ENCODE assay signal across 8 cellular contexts in the genomic region with DNA sequence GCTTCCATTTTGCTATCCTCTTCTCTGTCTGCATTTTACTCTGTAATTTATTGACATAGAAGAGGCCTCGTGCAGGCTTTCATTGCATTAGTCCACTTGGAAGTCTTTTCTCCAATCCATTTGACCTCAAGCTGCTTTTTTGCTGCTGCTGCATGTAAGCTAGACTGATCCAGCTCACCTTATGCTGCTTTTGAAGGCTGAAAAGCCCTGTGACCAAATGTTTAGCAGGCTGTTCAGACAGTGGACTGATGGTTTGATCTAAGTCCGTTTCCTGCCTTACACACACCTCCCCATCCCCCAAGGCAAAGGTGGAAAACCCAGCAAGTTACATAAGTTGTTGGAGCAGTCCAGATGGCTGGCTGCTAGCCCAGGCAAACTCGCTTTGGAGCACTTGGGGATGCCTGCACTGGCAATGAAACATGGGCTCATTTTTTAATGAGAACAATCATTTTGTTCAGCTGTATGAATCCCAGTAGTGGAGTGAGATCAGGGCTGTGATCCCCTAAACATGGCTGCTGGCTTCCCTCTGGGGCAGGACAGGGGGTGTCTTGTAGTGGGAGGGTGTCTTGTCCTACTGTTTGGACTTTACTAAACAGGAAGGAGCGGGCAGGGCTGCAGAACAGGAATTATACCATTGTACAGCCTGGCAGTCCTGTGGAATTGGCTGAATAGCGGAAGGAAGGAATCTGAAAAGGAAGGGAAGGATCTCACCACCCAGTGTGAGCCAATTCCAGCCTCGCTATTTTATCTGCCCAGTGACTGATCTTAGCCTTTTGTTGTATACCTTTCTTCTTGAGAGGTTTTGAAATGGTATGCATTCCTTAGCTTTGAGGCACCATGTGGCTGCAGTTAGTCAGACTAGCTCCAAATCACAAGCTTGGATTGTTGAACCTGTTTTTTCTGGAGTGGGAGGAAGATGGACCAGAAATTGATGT.
DNase-seq lines count a peak whose midpoint lies in the region; ATAC-seq, FAIRE-seq and TF ChIP-seq lines count a peak whose summit lies in the region.

No MANE protein-coding gene starts in this region.

- H3K36me3 ChIP-seq in pancreas, result no peaks in the 10 kb centered on the region

- peaks cover 9% of the 10 kb centered on the region for H3K36me3 Mint-ChIP-seq in stimulated activated naive CD8-positive, alpha-beta T cell treated with anti-CD3 and anti-CD28 coated beads, Interleukin-15, Interleukin-2, amounts not matched to agents 100 ng/mL and 50 ng/mL, for 24 hours (ENCODE audit: low read depth)
- H3K36me3 Mint-ChIP-seq in activated naive CD8-positive, alpha-beta T cell treated with anti-CD3 and anti-CD28 coated beads for 36 hours, result peaks cover 33% of the 10 kb centered on the region

- intact Hi-C loops in head of caudate nucleus (cut with DNase I) (no loop called here), pancreas (cut with DNase I) (no loop called here)

- FAIRE-seq in pancreas (lab: Jason Lieb, UNC), result no peak

- H3K27ac Mint-ChIP-seq in stimulated activated naive CD8-positive, alpha-beta T cell treated with anti-CD3 and anti-CD28 coated beads, Interleukin-15, Interleukin-2, amounts not matched to agents 100 ng/mL and 50 ng/mL, for 24 hours, result peak overlapping the region; percentile 38
- H3K27ac Mint-ChIP-seq in activated naive CD8-positive, alpha-beta T cell treated with anti-CD3 and anti-CD28 coated beads for 36 hours, result peak overlapping the region; percentile 77

- DNase-seq in stimulated activated naive CD8-positive, alpha-beta T cell treated with anti-CD3 and anti-CD28 coated beads, Interleukin-15, Interleukin-2, amounts not matched to agents 100 U/mL and 50 U/mL, for 24 hours, result no peak
- no peak for DNase-seq in activated naive CD8-positive, alpha-beta T cell treated with anti-CD3 and anti-CD28 coated beads for 36 hours
- DNase-seq in head of caudate nucleus (peak in 37 of 42 donors; percentile 26 to 80 (median 55)), pancreas (peak; percentile 79 to 90 (median 88))

- peaks cover 56% of the 10 kb centered on the region for H3K4me1 Mint-ChIP-seq in stimulated activated naive CD8-positive, alpha-beta T cell treated with anti-CD3 and anti-CD28 coated beads, Interleukin-15, Interleukin-2, amounts not matched to agents 100 ng/mL and 50 ng/mL, for 24 hours (ENCODE audit: low read depth)
- H3K4me1 Mint-ChIP-seq in activated naive CD8-positive, alpha-beta T cell treated with anti-CD3 and anti-CD28 coated beads for 36 hours, result peaks cover 49% of the 10 kb centered on the region

- no peaks in the 10 kb centered on the region for H3K9me3 ChIP-seq in pancreas

- H3K27ac ChIP-seq in pancreas, result peak overlapping the region; percentile 43 to 69 (median 60)

- H3K27me3 Mint-ChIP-seq in stimulated activated naive CD8-positive, alpha-beta T cell treated with anti-CD3 and anti-CD28 coated beads, Interleukin-15, Interleukin-2, amounts not matched to agents 100 ng/mL and 50 ng/mL, for 24 hours, result no peaks in the 10 kb centered on the region
- no peaks in the 10 kb centered on the region for H3K27me3 Mint-ChIP-seq in activated naive CD8-positive, alpha-beta T cell treated with anti-CD3 and anti-CD28 coated beads for 36 hours

- no peak overlapping the region for H3K4me3 Mint-ChIP-seq in stimulated activated naive CD8-positive, alpha-beta T cell treated with anti-CD3 and anti-CD28 coated beads, Interleukin-15, Interleukin-2, amounts not matched to agents 100 ng/mL and 50 ng/mL, for 24 hours
- no peak overlapping the region for H3K4me3 Mint-ChIP-seq in activated naive CD8-positive, alpha-beta T cell treated with anti-CD3 and anti-CD28 coated beads for 36 hours

- H3K27me3 ChIP-seq in pancreas, result no peaks in the 10 kb centered on the region

- peaks cover 13 to 21% (median 18%) of the 10 kb centered on the region in 3 donors for H3K4me1 ChIP-seq in pancreas

- 17 to 19% methylated on average over 6 of the region's 6 CpGs for WGBS in pancreas, 2 donors

- no peaks in the 10 kb centered on the region for H3K9me3 Mint-ChIP-seq in stimulated activated naive CD8-positive, alpha-beta T cell treated with anti-CD3 and anti-CD28 coated beads, Interleukin-15, Interleukin-2, amounts not matched to agents 100 ng/mL and 50 ng/mL, for 24 hours
- peaks cover 5% of the 10 kb centered on the region for H3K9me3 Mint-ChIP-seq in activated naive CD8-positive, alpha-beta T cell treated with anti-CD3 and anti-CD28 coated beads for 36 hours

- H3K4me3 ChIP-seq in pancreas, result no peak overlapping the region

- no peak for ATAC-seq in stimulated activated naive CD8-positive, alpha-beta T cell treated with anti-CD3 and anti-CD28 coated beads, Interleukin-15, Interleukin-2, amounts not matched to agents 100 U/mL and 50 U/mL, for 24 hours
- ATAC-seq in pancreas (peak; percentile 95 to 98 (median 98)), GM18873 (IDR thresholded peaks at IDR 0.05; ENCODE audit: low FRiP score, unreplicated experiment) (no peak), HG02571 (IDR thresholded peaks at IDR 0.05; ENCODE audit: unreplicated experiment) (no peak), HG02588 (IDR thresholded peaks at IDR 0.05; ENCODE audit: unreplicated experiment) (no peak)

- TF ChIP-seq CTCF in pancreas (IDR thresholded peaks at IDR 0.05), result no peak

Comparison
In these comparisons a context has a peak if more than half of its experiments do, and no peak if none do; other contexts are left out.
1. ATAC-seq: peak in pancreas (4 of 4); none in stimulated activated naive CD8-positive, alpha-beta T cell treated with anti-CD3 and anti-CD28 coated beads, Interleukin-15, Interleukin-2, amounts not matched to agents 100 U/mL and 50 U/mL, for 24 hours (single experiment), GM18873 (single experiment), HG02571 (single experiment) and HG02588 (single experiment).
2. DNase-seq: peak in head of caudate nucleus (37 of 42) and pancreas (6 of 6); none in stimulated activated naive CD8-positive, alpha-beta T cell treated with anti-CD3 and anti-CD28 coated beads, Interleukin-15, Interleukin-2, amounts not matched to agents 100 U/mL and 50 U/mL, for 24 hours (single experiment) and activated naive CD8-positive, alpha-beta T cell treated with anti-CD3 and anti-CD28 coated beads for 36 hours (single experiment).